8 cellular contexts compared by ENCODE assay signal in the genomic region with DNA sequence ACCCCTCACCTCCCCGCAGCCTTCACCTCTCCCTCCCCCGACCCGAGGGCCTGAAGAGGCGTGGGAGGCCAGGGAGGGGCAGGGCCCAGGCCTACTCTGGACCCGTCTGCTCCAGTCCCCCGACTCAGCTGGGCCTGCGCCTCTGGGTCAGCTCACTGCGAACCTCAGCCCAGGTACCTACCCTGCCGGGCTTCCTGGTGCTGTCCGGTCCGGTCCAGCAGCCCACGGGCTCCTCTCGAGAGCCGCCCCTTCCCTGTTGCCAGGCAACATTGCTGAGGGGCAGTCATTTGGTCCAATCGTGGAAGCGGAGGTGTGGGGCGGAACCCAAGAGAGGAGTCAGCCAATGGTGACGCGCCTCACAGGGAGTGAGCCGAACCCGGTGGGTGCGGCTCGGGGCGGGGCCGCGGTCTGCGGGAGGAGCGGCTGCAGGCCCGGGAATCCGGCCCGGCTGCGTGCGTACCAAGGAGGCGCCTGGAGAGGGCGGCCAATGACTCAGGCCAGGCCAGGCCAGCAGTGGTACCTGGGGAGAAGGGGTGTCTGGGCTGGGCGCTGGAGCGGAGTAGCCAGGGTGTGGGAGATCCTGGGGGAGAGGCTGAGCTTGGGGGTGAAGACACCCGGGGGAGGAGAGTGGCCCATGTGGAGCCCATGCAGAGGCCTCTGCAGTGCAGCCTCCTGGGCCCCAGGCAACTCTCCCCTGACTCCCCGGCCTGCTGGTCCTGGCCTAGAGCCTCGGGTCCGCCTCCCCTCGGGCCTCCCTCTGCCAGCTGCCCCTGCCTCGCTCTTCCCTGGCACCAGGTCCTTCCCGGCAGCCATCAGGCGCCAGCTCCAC. TPM values are rescaled to one million over a fixed set of nuclear protein-coding genes. Genes with fewer than 3 reads are reported as not detected.
DNase-seq lines count a peak whose midpoint lies in the region; ATAC-seq, FAIRE-seq and TF ChIP-seq lines count a peak whose summit lies in the region.

A gene with protein sequence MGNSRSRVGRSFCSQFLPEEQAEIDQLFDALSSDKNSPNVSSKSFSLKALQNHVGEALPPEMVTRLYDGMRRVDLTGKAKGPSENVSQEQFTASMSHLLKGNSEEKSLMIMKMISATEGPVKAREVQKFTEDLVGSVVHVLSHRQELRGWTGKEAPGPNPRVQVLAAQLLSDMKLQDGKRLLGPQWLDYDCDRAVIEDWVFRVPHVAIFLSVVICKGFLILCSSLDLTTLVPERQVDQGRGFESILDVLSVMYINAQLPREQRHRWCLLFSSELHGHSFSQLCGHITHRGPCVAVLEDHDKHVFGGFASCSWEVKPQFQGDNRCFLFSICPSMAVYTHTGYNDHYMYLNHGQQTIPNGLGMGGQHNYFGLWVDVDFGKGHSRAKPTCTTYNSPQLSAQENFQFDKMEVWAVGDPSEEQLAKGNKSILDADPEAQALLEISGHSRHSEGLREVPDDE (minus strand): TSS at position 240 of the 829 bp plus-strand sequence. CDS start 6,573 bp downstream, outside the sequence.

- 0 out of 2 replicates have a peak, but pooled peaks have one; percentile 18 for TF ChIP-seq CTCF in AG04450 (IDR thresholded peaks at IDR 0.05; ENCODE audit: low read depth, low read length)
- TF ChIP-seq CTCF in HepG2 (CRISPR knock-in tag; IDR thresholded peaks at IDR 0.05), result peak; percentile 59

- BruUV-seq in HepG2 (replicated peaks; lab: Mats Ljungman, UMichigan), result no TSS peak

- H3K4me2 ChIP-seq in HepG2 (ENCODE audit: low read depth, low read length), result peak within 1 kb of the TSS; percentile 97

- H3K4me1 ChIP-seq in HepG2 (ENCODE audit: insufficient read depth, low read length), result peaks cover 43% of the 10 kb centered on the region

- peak; percentile 95 for DNase-seq in AG04450 (ENCODE audit: low read depth, low spot score)
- DNase-seq in NCI-H510A treated with DMSO at 0.1 percent for 48 hours (lab: John Stamatoyannopoulos, UW), result peak; percentile 95
- DNase-seq in activated CD4-positive, alpha-beta T cell treated with anti-CD3 and anti-CD28 coated beads, Interleukin-2, amount 50 U/mL, for 24 hours (ENCODE audit: low read depth in 1 of 2, low spot score in 1 of 2), result peak; percentile 94 to 96
- peak; percentile 98 for DNase-seq in dermis blood vessel endothelial cell
- peak; percentile 98 for DNase-seq in HepG2 (ENCODE audit: low spot score)
- DNase-seq in stimulated activated CD4-positive, alpha-beta T cell treated with anti-CD3 and anti-CD28 coated beads, Interleukin-4, amount 100 ng/mL, for 1 hour, result peak; percentile 98

- peak within 1 kb of the TSS; percentile 84 for H3K27ac ChIP-seq in AG04450 (ENCODE audit: low read depth, low read length)
- H3K27ac ChIP-seq in HepG2 (ENCODE audit: extremely low read length, insufficient read depth, low read length), result peak within 1 kb of the TSS; percentile 20

- in situ Hi-C loops in HepG2 (cut with HindIII; ENCODE audit: extremely low pct_ligation_motif_present, low pct_unique_long_range_greater_than_20kb), result no loop called here

- peaks cover 2% of the 10 kb centered on the region for H3K79me2 ChIP-seq in HepG2 (ENCODE audit: insufficient read depth, low read length)

- H4K20me1 ChIP-seq in HepG2 (ENCODE audit: insufficient read depth, low read length), result no peaks in the 10 kb centered on the region

- peak within 1 kb of the TSS; percentile 73 for H3K9ac ChIP-seq in HepG2 (ENCODE audit: insufficient read depth, low read depth, low read length)

- TF ChIP-seq RAD21 in HepG2 (CRISPR knock-in tag; IDR thresholded peaks at IDR 0.05), result no peak; the same call in 1 of the 2 replicates

- no peaks in the 10 kb centered on the region for H3K36me3 ChIP-seq in HepG2 (replicated peaks in 1 of 2; ENCODE audit: control insufficient read depth in 1 of 2, insufficient read depth in 2 of 2, low read length in 2 of 2)

- TF ChIP-seq POLR2A in HepG2 (IDR thresholded peaks at IDR 0.05; ENCODE audit: insufficient read depth in 1 of 2, low read depth in 2 of 2, low read length in 2 of 2), result peak; percentile 76 to 83

- intact Hi-C loops in HepG2 (cut with micrococcal nuclease; ENCODE audit: unreplicated experiment), result no loop called here

- peaks cover 3% of the 10 kb centered on the region; the same call in 1 of the 2 replicates for H3K9me3 ChIP-seq in AG04450 (ENCODE audit: control insufficient read depth, insufficient read depth, low read length)
- no peaks in the 10 kb centered on the region for H3K9me3 ChIP-seq in HepG2 (ENCODE audit: low read length)

- H3K4me3 ChIP-seq in AG04450 (ENCODE audit: low read depth, low read length) (peak within 1 kb of the TSS; percentile 99), HepG2 (replicated peaks in 1 of 3; ENCODE audit: insufficient read depth in 1 of 3, low read depth in 2 of 3, low read length in 3 of 3) (peak within 1 kb of the TSS; percentile 71 to 94 (median 77))

- no peak for TF ChIP-seq EP300 in HepG2 (IDR thresholded peaks at IDR 0.05; ENCODE audit: low read depth in 2 of 2, low read length in 2 of 2)
- TF ChIP-seq EP300 in HepG2 (CRISPR knock-in tag; IDR thresholded peaks at IDR 0.05; ENCODE audit: borderline replicate concordance), result no peak

- peak; percentile 94 for FAIRE-seq in HepG2 (lab: Jason Lieb, UNC)

- CTCF ChIA-PET in AG04450 (lab: Charles Lee) (interaction anchor here (0.7 to 10.5 kb wide), 6 partner anchors 9 to 118 kb away, joined by 3 to 124 read pairs (median 5); no protein-coding TSS in a partner anchor), HepG2 (lab: Yijun Ruan, JAX; ENCODE audit: low intra/inter-chr PET ratio, low total read pairs) (interaction anchor here (0.8 kb wide), 1 partner anchor 10 kb away, joined by 3 read pairs; no protein-coding TSS in a partner anchor)

- H3K27me3 ChIP-seq in AG04450 (ENCODE audit: control insufficient read depth, insufficient read depth, low read length) (no peaks in the 10 kb centered on the region), HepG2 (ENCODE audit: control insufficient read depth in 1 of 2, insufficient read depth in 2 of 2, low read length in 2 of 2) (no peaks in the 10 kb centered on the region; a peak in 1 of 5 replicates)

- peak; percentile 93 for ATAC-seq in GM18867 (IDR thresholded peaks at IDR 0.05; ENCODE audit: unreplicated experiment)
- ATAC-seq in HG03103 (IDR thresholded peaks at IDR 0.05; ENCODE audit: low read depth, unreplicated experiment), result peak; percentile 87
- ATAC-seq in HepG2, result peak; percentile 96

- WGBS in HepG2 (ENCODE audit: low lambda C conversion rate), result under 1% methylated on average over 31 of the region's 45 CpGs

- POLR2A ChIA-PET in AG04450 (lab: Yijun Ruan, JAX), result interaction anchor here (1.0 to 1.2 kb wide), 3 partner anchors 16 to 114 kb away, joined by 4 to 7 read pairs (median 4); a partner anchor contains a TSS
- POLR2A ChIA-PET in HepG2 (lab: Yijun Ruan, JAX), result no interaction called here

- H2AFZ ChIP-seq in HepG2 (ENCODE audit: low read length), result no peak within 1 kb of the TSS

RNA-seq across cellular contexts. Expression of the gene that starts here (rescaled TPM):
- polyA plus RNA-seq in AG04450 (2011; rRNA removed), result 22.8 and 26.2 TPM in 2 replicates
- polyA minus RNA-seq in AG04450 (2011; rRNA and poly(A)+ RNA removed), result 37.9 and 47.8 TPM in 2 replicates
- 14.5 and 24.1 TPM in 2 replicates for total RNA-seq in dermis blood vessel endothelial cell
- total RNA-seq in HepG2 (2016; rRNA removed; fragmentation: Illumina TruSeq; extraction: Trizol), result 14.7 and 17.4 TPM in 2 replicates
- total RNA-seq in HepG2 (2016; cell fraction: cytosol; rRNA removed; fragmentation: Illumina TruSeq; extraction: Trizol; ENCODE audit: low read depth), result 1.0 and 1.5 TPM in 2 replicates
- total RNA-seq in HepG2 (2016; cell fraction: insoluble cytoplasmic fraction; rRNA removed; fragmentation: Illumina TruSeq; extraction: Trizol), result 14.3 and 19.5 TPM in 2 replicates
- total RNA-seq in HepG2 (2016; cell fraction: membrane; rRNA removed; fragmentation: Illumina TruSeq; extraction: Trizol), result 3.8 and 4.1 TPM in 2 replicates
- total RNA-seq in HepG2 (2016; cell fraction: nucleus; rRNA removed; fragmentation: Illumina TruSeq; extraction: Trizol), result 13.9 and 16.3 TPM in 2 replicates
- polyA plus RNA-seq in HepG2 (2011; rRNA removed), result 11.8 and 12.0 TPM in 2 replicates
- 10.9 and 11.8 TPM in 2 replicates for polyA plus RNA-seq in HepG2 (2011; cell fraction: cytosol; rRNA removed)
- 13.6 and 14.0 TPM in 2 replicates for polyA plus RNA-seq in HepG2 (2011; cell fraction: nucleus; rRNA removed)
- polyA plus RNA-seq in HepG2 (2012), result 6.9 and 8.1 TPM in 2 replicates
- polyA plus RNA-seq in HepG2 (2016; cell fraction: cytosol; fragmentation: Illumina TruSeq; extraction: Trizol; ENCODE audit: low read depth), result 0.46 and 0.59 TPM in 2 replicates
- 10.6 and 11.4 TPM in 2 replicates for polyA plus RNA-seq in HepG2 (2016; cell fraction: insoluble cytoplasmic fraction; fragmentation: Illumina TruSeq; extraction: Trizol; ENCODE audit: low read depth)
- 1.5 and 1.9 TPM in 2 replicates for polyA plus RNA-seq in HepG2 (2016; cell fraction: membrane; fragmentation: Illumina TruSeq; extraction: Trizol; ENCODE audit: low read depth)
- polyA plus RNA-seq in HepG2 (2016; cell fraction: nucleus; fragmentation: Illumina TruSeq; extraction: Trizol; ENCODE audit: insufficient read depth, low read depth), result 9.0 and 10.6 TPM in 2 replicates
- 20.4 and 30.6 TPM in 2 replicates for polyA minus RNA-seq in HepG2 (2011; rRNA and poly(A)+ RNA removed; ENCODE audit: low replicate concordance)
- 7.9 and 10.9 TPM in 2 replicates for polyA minus RNA-seq in HepG2 (2011; cell fraction: cytosol; rRNA and poly(A)+ RNA removed)
- polyA minus RNA-seq in HepG2 (2011; cell fraction: nucleus; rRNA and poly(A)+ RNA removed), result 17.6 and 19.1 TPM in 2 replicates

Comparison
In these comparisons a context has a peak if more than half of its experiments do, and no peak if none do; other contexts are left out.
1. Peak in every context shown above with its lines: DNase-seq, ATAC-seq, H3K4me3 ChIP-seq and H3K27ac ChIP-seq.